In the genomic region with DNA sequence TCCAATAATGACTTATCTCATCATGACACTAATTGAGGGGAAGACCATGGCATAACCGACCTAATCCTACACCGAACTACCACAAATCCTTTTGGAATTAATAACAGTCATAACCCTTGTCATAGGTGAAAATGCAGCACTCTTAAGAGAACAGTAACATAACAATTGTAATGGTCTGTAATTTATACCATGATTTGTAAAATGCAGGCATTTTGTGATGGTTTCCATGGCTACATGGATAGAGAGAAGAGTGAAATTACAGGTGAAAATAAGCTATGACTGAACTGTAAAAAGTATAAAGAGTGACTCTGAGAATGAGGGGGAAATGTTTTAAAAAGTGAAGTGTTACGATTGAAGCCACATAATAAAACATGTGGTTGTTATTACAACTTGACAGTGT, we compare ENCODE assay signal across 35 cellular contexts.
"Had no signal": no experiment of that assay in that cellular context is flagged by ENCODE, and none has a peak within 500 bp of the region (broad histone marks: within the 10 kb centered on the region; RNA-seq: fewer than 3 reads in every experiment).

No MANE protein-coding gene starts in this region.

- H3K9me3 ChIP-seq: MG63 had no signal

- H3K36me3 ChIP-seq: MG63 had no signal

- H3K27me3 ChIP-seq: MG63 had no signal

- H3K27ac ChIP-seq: KMS-11 had no signal

- H3K4me2 ChIP-seq: KMS-11 had no signal

- H3K9ac ChIP-seq: KMS-11 had no signal

- DNase-seq: Karpas-422, Kasumi-1, KBM-7, KG1, MG63, MM.1S, MV-4-11, NCI-H1048, NCI-H1092, NCI-H1092 treated with DMSO at 0.1 percent for 48 hours, NCI-H1105, NCI-H1105 treated with DMSO at 0.1 percent for 48 hours, NCI-H1417, NCI-H1417 treated with DMSO at 0.1 percent for 48 hours, NCI-H1436, NCI-H1436 treated with DMSO at 0.1 percent for 48 hours, NCI-H146, NCI-H1694, NCI-H1694 treated with DMSO at 0.1 percent for 48 hours, NCI-H187, NCI-H187 treated with DMSO at 0.1 percent for 48 hours, NCI-H1930, NCI-H2029, NCI-H2029 treated with DMSO at 0.1 percent for 48 hours, NCI-H2081, NCI-H2081 treated with DMSO at 0.1 percent for 48 hours, NCI-H2107, NCI-H2171, NCI-H2171 treated with DMSO at 0.1 percent for 48 hours, NCI-H226, NCI-H345, NCI-H446, NCI-H446 treated with DMSO at 0.1 percent for 48 hours, NCI-H510A had no signal

- H3K4me3 ChIP-seq: MG63 had no signal
